ENCODE assay signal across 10 cellular contexts in the genomic region with DNA sequence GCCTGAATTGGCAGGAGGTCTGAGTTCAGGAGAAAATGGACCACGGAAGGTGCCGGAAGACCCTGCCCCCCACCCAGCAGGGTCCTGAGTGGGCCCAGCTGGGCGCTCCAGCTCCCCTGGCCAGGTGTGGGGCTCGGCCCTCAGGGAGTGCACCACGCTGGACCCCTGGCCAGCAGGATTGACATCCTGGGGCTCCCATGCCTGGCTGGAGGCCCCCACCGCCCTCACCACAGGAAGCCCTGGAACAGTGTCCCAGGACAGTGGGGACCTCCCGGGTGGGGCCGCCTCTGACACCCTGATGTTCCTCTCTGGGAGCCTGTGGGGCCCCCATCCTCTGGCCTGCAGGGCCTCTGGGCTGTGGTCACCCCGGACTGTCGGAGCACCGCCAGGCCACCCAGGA. TPM values are rescaled to one million over a fixed set of nuclear protein-coding genes. Genes with fewer than 3 reads are reported as not detected.
"Had no signal": no experiment of that assay in that cellular context is flagged by ENCODE, and none has a peak within 500 bp of the region (broad histone marks: within the 10 kb centered on the region; RNA-seq: fewer than 3 reads in every experiment).

No MANE protein-coding gene starts in this region.

- H3K27ac ChIP-seq: GM23248, HL-60, KMS-11 had no signal

- H2AFZ ChIP-seq: GM23248 had no signal

- H3K4me3 ChIP-seq: GM23248 had no signal

- ATAC-seq: HepG2 had no signal

- H3K4me2 ChIP-seq: KMS-11 had no signal

- H3K9ac ChIP-seq: GM23248, KMS-11 had no signal

- DNase-seq: GOT3, H9, HCEC 1CT had no signal

- FAIRE-seq: H54, HepG2 had no signal

RNA-seq across cellular contexts. Expression of gene CACNA1H, which starts 28.1 kb away (rescaled TPM):
- total RNA-seq: HT1080 had no signal
- polyA plus RNA-seq: GM23248, IgD-negative memory B cell had no signal

RNA-seq across cellular contexts. Expression of gene C1QTNF8, which starts 28.8 kb away (rescaled TPM):
- total RNA-seq: GM23248, H9, HT1080 had no signal
- polyA plus RNA-seq: GM23248, HepG2, IgD-negative memory B cell had no signal

RNA-seq across cellular contexts. Expression of gene SSTR5, which starts 52.2 kb away (rescaled TPM):
- total RNA-seq: GM23248, HT1080 had no signal
- polyA plus RNA-seq: GM23248, IgD-negative memory B cell had no signal
